21 cellular contexts compared by ENCODE assay signal in the genomic region with DNA sequence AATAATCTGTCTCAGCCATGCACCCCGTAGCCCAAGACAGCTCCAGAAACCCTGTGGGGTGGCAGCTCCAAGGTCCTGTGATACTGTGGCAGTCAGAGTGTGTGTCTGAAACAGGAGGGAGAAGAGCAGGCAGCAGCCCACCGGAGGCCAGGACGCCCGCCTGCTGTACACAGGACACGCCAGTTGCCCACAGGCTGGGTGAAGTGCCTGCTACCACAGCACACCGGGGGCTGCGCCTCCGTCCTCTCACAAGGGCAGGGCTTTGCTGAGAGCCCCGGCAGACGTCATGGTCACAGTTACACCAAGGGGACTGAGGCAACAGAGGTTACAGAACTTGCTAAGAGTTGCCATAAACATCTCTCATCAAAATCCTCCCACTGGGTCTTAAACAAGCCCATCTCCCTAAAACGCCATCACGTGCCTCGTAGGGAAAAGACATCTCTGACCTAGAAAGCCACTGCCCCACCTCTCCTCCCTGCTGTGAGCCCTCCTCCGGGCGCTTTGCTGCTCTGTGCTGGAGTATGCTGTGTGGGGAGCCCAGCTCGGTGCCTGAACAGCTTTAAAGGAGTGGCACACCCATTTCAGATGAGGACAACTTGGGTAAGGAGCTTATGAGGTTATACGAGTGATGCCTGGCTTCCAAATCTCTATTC.
"Had no signal": no experiment of that assay in that cellular context is flagged by ENCODE, and none has a peak within 500 bp of the region (broad histone marks: within the 10 kb centered on the region; RNA-seq: fewer than 3 reads in every experiment).

No MANE protein-coding gene starts in this region.

- H3K36me3 Mint-ChIP-seq: natural killer cell had no signal

- DNase-seq: effector memory CD4-positive, alpha-beta T cell; esophagus squamous epithelium; head of caudate nucleus; hippocampal formation; kidney glomerular epithelial cell; natural killer cell; nucleus accumbens; stimulated activated CD4-positive, alpha-beta T cell treated with anti-CD3 and anti-CD28 coated beads, Interleukin-4, amount 100 ng/mL, for 1 hour; stimulated activated CD8-positive, alpha-beta memory T cell treated with anti-CD3 and anti-CD28 coated beads, Interleukin-4, amount 100 ng/mL, for 48 hours; stomach; substantia nigra had no signal

- H3K4me3 Mint-ChIP-seq: central memory CD8-positive, alpha-beta T cell; mesothelial cell of epicardium; natural killer cell; neural crest cell; stimulated activated memory B cell treated with anti-CD40 and anti-IgM and Interleukin-4, amounts not matched to agents 10 μg/mL and 1 μg/mL and 100 μg/mL, for 72 hours; type B pancreatic cell had no signal

- H3K27me3 Mint-ChIP-seq: central memory CD8-positive, alpha-beta T cell; progenitor cell of endocrine pancreas; stimulated activated memory B cell treated with anti-CD40 and anti-IgM and Interleukin-4, amounts not matched to agents 10 μg/mL and 1 μg/mL and 100 μg/mL, for 72 hours; type B pancreatic cell had no signal

- H3K9me3 Mint-ChIP-seq: neural crest cell had no signal

- H3K27ac Mint-ChIP-seq: progenitor cell of endocrine pancreas; stimulated activated memory B cell treated with anti-CD40 and anti-IgM and Interleukin-4, amounts not matched to agents 10 μg/mL and 1 μg/mL and 100 μg/mL, for 72 hours; type B pancreatic cell had no signal

- H3K27ac ChIP-seq: pancreas, stomach had no signal

- H3K9me3 ChIP-seq: pancreas had no signal

- H3K27me3 ChIP-seq: esophagus squamous epithelium, pancreas, stomach had no signal

- ATAC-seq: left lobe of liver; natural killer cell; pancreas; right cardiac atrium; stimulated activated memory B cell treated with anti-CD40 and anti-IgM and Interleukin-4, amounts not matched to agents 10 μg/mL and 1 μg/mL and 100 μg/mL, for 72 hours had no signal

- H3K4me2 ChIP-seq: smooth muscle cell had no signal

- H3K4me3 ChIP-seq: esophagus squamous epithelium, pancreas, smooth muscle cell, stomach had no signal
